In genomic region chr2:127388423-127389164, GRCh38 we compare ENCODE assay signal across 8 cellular contexts. TPM values are rescaled to one million over a fixed set of nuclear protein-coding genes. Genes with fewer than 3 reads are reported as not detected.
DNase-seq lines count a peak whose midpoint lies in the region; ATAC-seq and TF ChIP-seq lines count a peak whose summit lies in the region.

No MANE protein-coding gene starts in this region.

- intact Hi-C loops in sciatic nerve (cut with DNase I) = no loop called here

- ATAC-seq in GM18867 (IDR thresholded peaks at IDR 0.05; ENCODE audit: unreplicated experiment) (peak; percentile 18), HG02870 (IDR thresholded peaks at IDR 0.05; ENCODE audit: unreplicated experiment) (peak; percentile 7), SK-N-SH treated with all-trans-retinoic acid at 6 μM for 48 hours (peak; percentile 19), sciatic nerve (peak; percentile 1), esophagus mucosa (no peak)

- peak; percentile 49 for DNase-seq in fibroblast of gingiva (ENCODE audit: low read depth)
- DNase-seq in sciatic nerve (ENCODE audit: low spot score) = no peak
- no peak for DNase-seq in hepatic stellate cell (ENCODE audit: low spot score)
- no peak for DNase-seq in stimulated activated CD4-positive, alpha-beta T cell treated with anti-CD3 and anti-CD28 coated beads, Interleukin-4, amount 100 ng/mL, for 4 hours

TF ChIP-seq in SK-N-SH treated with all-trans-retinoic acid at 6 μM for 48 hours, 23 proteins besides CTCF, POLR2A, EP300 and RAD21:
- TF ChIP-seq CSRNP3 (CRISPR knock-in tag; IDR thresholded peaks at IDR 0.05) (no peak), BACH2 (CRISPR knock-in tag; IDR thresholded peaks at IDR 0.05; ENCODE audit: borderline replicate concordance) (no peak), ARNTL (CRISPR knock-in tag; IDR thresholded peaks at IDR 0.05; ENCODE audit: borderline replicate concordance, low read depth) (no peak), CREB5 (CRISPR knock-in tag; IDR thresholded peaks at IDR 0.05; ENCODE audit: low read depth) (no peak), TCF4 (CRISPR knock-in tag; IDR thresholded peaks at IDR 0.05; ENCODE audit: borderline replicate concordance) (no peak), ESRRG (CRISPR knock-in tag; IDR thresholded peaks at IDR 0.05) (no peak), TSHZ2 (CRISPR knock-in tag; IDR thresholded peaks at IDR 0.05) (no peak), ZC3H10 (CRISPR knock-in tag; IDR thresholded peaks at IDR 0.05) (no peak)

RNA-seq across cellular contexts. Expression of gene MAP3K2, which starts 0.8 kb away (rescaled TPM):
- 62.0 TPM for total RNA-seq in sciatic nerve
- 30.0 TPM for total RNA-seq in esophagus mucosa

RNA-seq across cellular contexts. Expression of gene PROC, which starts 29.6 kb away (rescaled TPM):
- total RNA-seq in sciatic nerve (not detected), esophagus mucosa (0.20 TPM)
